In genomic region chr4:33722800-33723511, GRCh38 we compare ENCODE assay signal across 14 cellular contexts.
DNase-seq lines count a peak whose midpoint lies in the region; ATAC-seq and TF ChIP-seq lines count a peak whose summit lies in the region.
"Had no signal": no experiment of that assay in that cellular context is flagged by ENCODE, and none has a peak within 500 bp of the region (broad histone marks: within the 10 kb centered on the region; RNA-seq: fewer than 3 reads in every experiment).

No MANE protein-coding gene starts in this region.

- H3K79me2 ChIP-seq in ACC112 (ENCODE audit: control insufficient read depth, insufficient read depth, low read length, unreplicated experiment), result no peaks in the 10 kb centered on the region

- no peaks in the 10 kb centered on the region for H3K27me3 Mint-ChIP-seq in activated CD8-positive, alpha-beta T cell treated with anti-CD3 and anti-CD28 coated beads for 36 hours
- H3K27me3 Mint-ChIP-seq: activated naive CD8-positive, alpha-beta T cell treated with anti-CD3 and anti-CD28 coated beads for 36 hours; CD4-positive, alpha-beta T cell; IgD-negative memory B cell had no signal

- CTCF ChIA-PET in activated CD8-positive, alpha-beta T cell treated with anti-CD3 and anti-CD28 coated beads for 36 hours (lab: Charles Lee), result no interaction called here

- H3K4me1 ChIP-seq in ACC112 (ENCODE audit: control insufficient read depth, insufficient read depth, low read length, unreplicated experiment), result peaks cover 10% of the 10 kb centered on the region

- H3K4me3 ChIP-seq in ACC112 (ENCODE audit: low read depth, low read length) (peak overlapping the region; percentile 19; the same call in 1 of the 2 replicates), fibroblast of pulmonary artery (replicated peaks; ENCODE audit: low read depth, low read length) (no peak overlapping the region)
- H3K4me3 ChIP-seq: skin epidermis had no signal

- DNase-seq in EL (peak; percentile 42), NCI-H748 treated with DMSO at 0.1 percent for 48 hours (lab: John Stamatoyannopoulos, UW) (peak; percentile 76), fibroblast of pulmonary artery (ENCODE audit: low read depth) (peak; percentile 81), NCI-H2107 treated with DMSO at 0.1 percent for 48 hours (lab: John Stamatoyannopoulos, UW; ENCODE audit: unreplicated experiment) (no peak), SIG-M5 treated with dmso at 0.1 percent for 504 hours (lab: John Stamatoyannopoulos, UW; ENCODE audit: unreplicated experiment) (no peak)
- DNase-seq in activated CD8-positive, alpha-beta T cell treated with anti-CD3 and anti-CD28 coated beads for 36 hours, result no peak
- DNase-seq: activated naive CD8-positive, alpha-beta T cell treated with anti-CD3 and anti-CD28 coated beads for 36 hours; CD4-positive, alpha-beta T cell; NK-92 treated with Interleukin-12 subunit alpha and Interleukin-12 subunit beta, amount 100 ng/mL, for 24 hours had no signal

- TF ChIP-seq CTCF in fibroblast of pulmonary artery (IDR thresholded peaks at IDR 0.05; ENCODE audit: low read length, missing control alignments), result peak; percentile 52
- TF ChIP-seq CTCF in activated CD8-positive, alpha-beta T cell treated with anti-CD3 and anti-CD28 coated beads for 36 hours (IDR thresholded peaks at IDR 0.05), result no peak

- no peak for ATAC-seq in activated CD8-positive, alpha-beta T cell treated with anti-CD3 and anti-CD28 coated beads for 36 hours
- no peak for ATAC-seq in GM21619 (IDR thresholded peaks at IDR 0.05; ENCODE audit: unreplicated experiment)

- no peaks in the 10 kb centered on the region for H3K36me3 Mint-ChIP-seq in activated CD8-positive, alpha-beta T cell treated with anti-CD3 and anti-CD28 coated beads for 36 hours (ENCODE audit: low read depth)
- H3K36me3 Mint-ChIP-seq: activated naive CD8-positive, alpha-beta T cell treated with anti-CD3 and anti-CD28 coated beads for 36 hours; IgD-negative memory B cell had no signal

- H3K4me1 Mint-ChIP-seq in activated CD8-positive, alpha-beta T cell treated with anti-CD3 and anti-CD28 coated beads for 36 hours (ENCODE audit: low read depth), result no peaks in the 10 kb centered on the region
- H3K4me1 Mint-ChIP-seq: activated naive CD8-positive, alpha-beta T cell treated with anti-CD3 and anti-CD28 coated beads for 36 hours; IgD-negative memory B cell had no signal

- no peak overlapping the region for H2AFZ ChIP-seq in ACC112 (ENCODE audit: low read length, unreplicated experiment)

- H3K36me3 ChIP-seq in ACC112 (ENCODE audit: insufficient read depth, low read length), result no peaks in the 10 kb centered on the region

- H3K9me3 Mint-ChIP-seq in activated CD8-positive, alpha-beta T cell treated with anti-CD3 and anti-CD28 coated beads for 36 hours, result no peaks in the 10 kb centered on the region
- H3K9me3 Mint-ChIP-seq: activated naive CD8-positive, alpha-beta T cell treated with anti-CD3 and anti-CD28 coated beads for 36 hours had no signal

- intact Hi-C loops in activated CD8-positive, alpha-beta T cell treated with anti-CD3 and anti-CD28 coated beads for 36 hours (cut with micrococcal nuclease), result no loop called here

- POLR2A ChIA-PET in activated CD8-positive, alpha-beta T cell treated with anti-CD3 and anti-CD28 coated beads for 36 hours (lab: Charles Lee), result no interaction called here

- no peaks in the 10 kb centered on the region for H3K27me3 ChIP-seq in ACC112 (ENCODE audit: insufficient read depth, low read length)

- H3K27ac Mint-ChIP-seq in activated CD8-positive, alpha-beta T cell treated with anti-CD3 and anti-CD28 coated beads for 36 hours, result no peak overlapping the region
- H3K27ac Mint-ChIP-seq: activated naive CD8-positive, alpha-beta T cell treated with anti-CD3 and anti-CD28 coated beads for 36 hours; CD4-positive, alpha-beta T cell; IgD-negative memory B cell; T-helper 2 cell treated with Interferon-gamma antibody and Interleukin-4, amounts not matched to agents 5 μg/mL and 100 μg/mL, for 36 hours had no signal

- no peak overlapping the region for H3K4me3 Mint-ChIP-seq in activated CD8-positive, alpha-beta T cell treated with anti-CD3 and anti-CD28 coated beads for 36 hours
- H3K4me3 Mint-ChIP-seq: activated naive CD8-positive, alpha-beta T cell treated with anti-CD3 and anti-CD28 coated beads for 36 hours; CD4-positive, alpha-beta T cell; IgD-negative memory B cell; T-helper 2 cell treated with Interferon-gamma antibody and Interleukin-4, amounts not matched to agents 5 μg/mL and 100 μg/mL, for 36 hours had no signal

- peak overlapping the region; percentile 18; the same call in 1 of the 2 replicates for H3K27ac ChIP-seq in ACC112 (ENCODE audit: low read depth, low read length)

Comparison
In these comparisons a context has a peak if more than half of its experiments do, and no peak if none do; other contexts are left out.
1. DNase-seq: peak in EL (single experiment), NCI-H748 treated with DMSO at 0.1 percent for 48 hours (single experiment) and fibroblast of pulmonary artery (single experiment); none in NCI-H2107 treated with DMSO at 0.1 percent for 48 hours (single experiment), activated CD8-positive, alpha-beta T cell treated with anti-CD3 and anti-CD28 coated beads for 36 hours (single experiment) and SIG-M5 treated with dmso at 0.1 percent for 504 hours (single experiment).